In genomic region chr12:49644620-49644994, GRCh38 we compare ENCODE assay signal across 8 cellular contexts. TPM values are rescaled to one million over a fixed set of nuclear protein-coding genes. Genes with fewer than 3 reads are reported as not detected.
DNase-seq lines count a peak whose midpoint lies in the region; ATAC-seq, FAIRE-seq and TF ChIP-seq lines count a peak whose summit lies in the region.

No MANE protein-coding gene starts in this region.

- peaks cover 22% of the 10 kb centered on the region for H3K4me1 Mint-ChIP-seq in osteocyte (ENCODE audit: unreplicated experiment)

- H3K36me3 ChIP-seq in SJSA1 (peaks cover 66% of the 10 kb centered on the region), thyroid gland (peaks cover 6 to 32% of the 10 kb centered on the region in 2 donors)

- H3K27ac ChIP-seq in SJSA1 (no peak overlapping the region), thyroid gland (peak overlapping the region in 2 of 3 donors; percentile 44 to 59)

- FAIRE-seq in frontal cortex (lab: Jason Lieb, UNC), result peak; percentile 17

- H3K36me3 Mint-ChIP-seq in osteocyte (ENCODE audit: unreplicated experiment), result peaks cover 37% of the 10 kb centered on the region

- TF ChIP-seq CTCF in osteocyte (IDR thresholded peaks at IDR 0.05), result peak; percentile 98
- peak; percentile 73 to 98 (median 94) for TF ChIP-seq CTCF in thyroid gland (IDR thresholded peaks at IDR 0.05)

- no peak for TF ChIP-seq POLR2A in thyroid gland (IDR thresholded peaks at IDR 0.05)

- DNase-seq in EL, result peak; percentile 72
- DNase-seq in Kasumi-1 (lab: John Stamatoyannopoulos, UW), result peak; percentile 81 to 82
- peak; percentile 71 to 78 for DNase-seq in SJSA1 (ENCODE audit: low read depth in 1 of 2, low spot score in 2 of 2)
- DNase-seq in activated naive CD4-positive, alpha-beta T cell (lab: John Stamatoyannopoulos, UW), result peak; percentile 31 to 76 (median 61)
- peak; percentile 80 to 91 for DNase-seq in frontal cortex (ENCODE audit: low spot score in 2 of 2)
- peak; percentile 91 for DNase-seq in osteocyte (ENCODE audit: extremely low spot score, unreplicated experiment)
- peak; percentile 85 to 88 for DNase-seq in thyroid gland

- H3K4me3 ChIP-seq in SJSA1 (no peak overlapping the region), thyroid gland (replicated peaks in 1 of 3) (no peak overlapping the region)

- H3K4me1 ChIP-seq in SJSA1 (replicated peaks), result peaks cover 22% of the 10 kb centered on the region
- H3K4me1 ChIP-seq in thyroid gland, result peaks cover 25 to 47% of the 10 kb centered on the region in 2 donors

- H3K27ac Mint-ChIP-seq in osteocyte (ENCODE audit: unreplicated experiment), result peak overlapping the region; percentile 81

- intact Hi-C loops in thyroid gland (cut with DNase I), result loop anchor here (2.0 to 10.0 kb wide), 2 partner anchors 64 to 180 kb away; partner anchors contain the start of gene NCKAP5L

- H3K9me3 ChIP-seq in SJSA1 (replicated peaks) (no peaks in the 10 kb centered on the region), thyroid gland (no peaks in the 10 kb centered on the region)

- 14 to 22% methylated on average over 2 of the region's 2 CpGs for WGBS in thyroid gland, 2 donors

- ATAC-seq in GM21360 (IDR thresholded peaks at IDR 0.05; ENCODE audit: unreplicated experiment), result no peak

- H3K27me3 ChIP-seq in SJSA1 (replicated peaks) (no peaks in the 10 kb centered on the region), thyroid gland (no peaks in the 10 kb centered on the region)

- no peaks in the 10 kb centered on the region for H3K9me3 Mint-ChIP-seq in osteocyte (ENCODE audit: unreplicated experiment)

- no peak overlapping the region for H3K4me3 Mint-ChIP-seq in osteocyte (ENCODE audit: unreplicated experiment)

- no peaks in the 10 kb centered on the region for H3K27me3 Mint-ChIP-seq in osteocyte (ENCODE audit: unreplicated experiment)

RNA-seq across cellular contexts. Expression of gene PRPF40B, which starts 21.2 kb away (rescaled TPM):
- total RNA-seq in SJSA1 (2014; rRNA removed; shearing (Covaris generic)), result 2.3 and 6.5 TPM in 2 replicates
- total RNA-seq in frontal cortex (19.2 TPM), osteocyte (25.6 and 28.9 TPM in 2 replicates), thyroid gland (10 to 100 TPM; 29.5 to 39.7 (median 34.4) TPM)

RNA-seq across cellular contexts. Expression of gene FAM186B, which starts 39.2 kb away (rescaled TPM):
- 0.06 and 0.18 TPM in 2 replicates for total RNA-seq in SJSA1 (2014; rRNA removed; shearing (Covaris generic))
- total RNA-seq in frontal cortex (0.41 TPM), osteocyte (0.30 and 0.50 TPM in 2 replicates), thyroid gland (1 to 10 TPM; 1.1 to 2.1 (median 1.4) TPM)
